Comparison of ENCODE assay signal across 10 cellular contexts in genomic region chr14:68392393-68393085, GRCh38.
A peak's percentile ranks its signal among the peaks of the same experiment; 100 is the strongest.
DNase-seq lines count a peak whose midpoint lies in the region; ATAC-seq, FAIRE-seq and TF ChIP-seq lines count a peak whose summit lies in the region.
"Had no signal": no experiment of that assay in that cellular context is flagged by ENCODE, and none has a peak within 500 bp of the region (broad histone marks: within the 10 kb centered on the region; RNA-seq: fewer than 3 reads in every experiment).

No MANE protein-coding gene starts in this region.

- peaks cover 3% of the 10 kb centered on the region for H3K27me3 Mint-ChIP-seq in astrocyte (ENCODE audit: low read depth, unreplicated experiment)

- H3K27ac ChIP-seq in KMS-11 (peak overlapping the region; percentile 18; the same call in 1 of the 2 replicates), astrocyte (ENCODE audit: low read depth, low read length) (no peak overlapping the region), liver (ENCODE audit: low read depth in 1 of 2, low read length in 2 of 2) (peak overlapping the region; percentile 69), spleen (peak overlapping the region in 6 of 8 donors; percentile 16 to 82 (median 58))

- H3K4me1 ChIP-seq in KMS-11 (ENCODE audit: low read depth, poor library complexity, severe bottlenecking) (peaks cover 36% of the 10 kb centered on the region), astrocyte (ENCODE audit: insufficient read depth, low read length) (peaks cover 42% of the 10 kb centered on the region), liver (ENCODE audit: control insufficient read depth in 4 of 4, insufficient read depth in 4 of 4, low read length in 3 of 4) (peaks cover 0 to 23% (median 12%) of the 10 kb centered on the region in 4 donors), spleen (peaks cover 11 to 65% (median 42%) of the 10 kb centered on the region in 6 donors)

- H3K27me3 ChIP-seq in KMS-11 (ENCODE audit: insufficient read depth, low read depth) = no peaks in the 10 kb centered on the region
- H3K27me3 ChIP-seq in astrocyte (ENCODE audit: insufficient read depth, low read length) = no peaks in the 10 kb centered on the region
- no peaks in the 10 kb centered on the region for H3K27me3 ChIP-seq in liver (ENCODE audit: control insufficient read depth in 4 of 4, insufficient read depth in 4 of 4, low read length in 3 of 4)
- no peaks in the 10 kb centered on the region for H3K27me3 ChIP-seq in spleen (replicated peaks in 1 of 7)

- peaks cover 23% of the 10 kb centered on the region for H3K4me1 Mint-ChIP-seq in astrocyte (ENCODE audit: low read depth, unreplicated experiment)

- peak; percentile 58 to 69 for TF ChIP-seq RAD21 in liver (IDR thresholded peaks at IDR 0.05)

- no peaks in the 10 kb centered on the region for H4K20me1 ChIP-seq in KMS-11 (ENCODE audit: insufficient read depth)
- no peaks in the 10 kb centered on the region for H4K20me1 ChIP-seq in astrocyte (ENCODE audit: insufficient read depth, low read length)

- H3K9ac ChIP-seq in KMS-11 = no peak overlapping the region; the same call in 1 of the 2 replicates
- no peak overlapping the region for H3K9ac ChIP-seq in astrocyte (ENCODE audit: low read length)
- H3K9ac ChIP-seq in liver (ENCODE audit: low read depth in 1 of 2, low read length in 2 of 2) = peak overlapping the region; percentile 52 to 91

- H2AFZ ChIP-seq in KMS-11 (ENCODE audit: low read depth) = peak overlapping the region; percentile 49
- H2AFZ ChIP-seq in astrocyte (ENCODE audit: low read depth, low read length) = peak overlapping the region; percentile 15

- H3K9me3 ChIP-seq in astrocyte (ENCODE audit: insufficient read depth, low read depth, low read length) (no peaks in the 10 kb centered on the region), liver (ENCODE audit: control insufficient read depth in 4 of 4, low read length in 3 of 4) (no peaks in the 10 kb centered on the region), spleen (no peaks in the 10 kb centered on the region)

- no peak overlapping the region for H3K4me3 Mint-ChIP-seq in astrocyte (ENCODE audit: unreplicated experiment)

- FAIRE-seq in astrocyte (lab: Jason Lieb, UNC) = no peak

- intact Hi-C loops in spleen (cut with DNase I; ENCODE audit: low total_unique reads) = no loop called here

- no peaks in the 10 kb centered on the region for H3K36me3 Mint-ChIP-seq in astrocyte (ENCODE audit: low read depth, unreplicated experiment)

- H3K36me3 ChIP-seq in KMS-11 (ENCODE audit: insufficient read depth) (no peaks in the 10 kb centered on the region), astrocyte (ENCODE audit: insufficient read depth, low read length) (no peaks in the 10 kb centered on the region), liver (ENCODE audit: control insufficient read depth in 4 of 4, insufficient read depth in 3 of 4, low read depth in 1 of 4, low read length in 3 of 4) (no peaks in the 10 kb centered on the region), spleen (no peaks in the 10 kb centered on the region)

- H3K4me3 ChIP-seq in KMS-11 (IDR thresholded peaks at IDR 0.05; ENCODE audit: insufficient read depth, low read depth, low read length) = no peak overlapping the region
- H3K4me3 ChIP-seq in astrocyte (ENCODE audit: insufficient read depth, low read depth, low read length) = no peak overlapping the region
- no peak overlapping the region for H3K4me3 ChIP-seq in liver (ENCODE audit: low read depth in 1 of 3, low read length in 3 of 3)
- no peak overlapping the region for H3K4me3 ChIP-seq in spleen

- 30% methylated on average over 7 of the region's 7 CpGs for WGBS in liver
- 43 to 57% (median 49%) methylated on average over 7 of the region's 7 CpGs for WGBS in spleen, 5 donors

- TF ChIP-seq POLR2A in spleen (IDR thresholded peaks at IDR 0.05) = no peak

- no peak for TF ChIP-seq CTCF in KMS-11 (conservative IDR thresholded peaks at IDR 0.05; ENCODE audit: low read depth, low read length)
- TF ChIP-seq CTCF in astrocyte (IDR thresholded peaks at IDR 0.05; ENCODE audit: insufficient read depth, low read depth, low read length) = no peak
- no peak for TF ChIP-seq CTCF in liver (IDR thresholded peaks at IDR 0.05; ENCODE audit: low read depth, low read length, missing input control)
- TF ChIP-seq CTCF in spleen (IDR thresholded peaks at IDR 0.05 in 8 of 11, conservative IDR thresholded peaks at IDR 0.05 in 3 of 11) = no peak

- no peaks in the 10 kb centered on the region for H3K9me3 Mint-ChIP-seq in astrocyte (ENCODE audit: unreplicated experiment)

- H3K4me2 ChIP-seq in KMS-11 (peak overlapping the region; percentile 38), astrocyte (ENCODE audit: low read length) (peak overlapping the region; percentile 23)

- no peaks in the 10 kb centered on the region for H3K79me2 ChIP-seq in KMS-11 (ENCODE audit: insufficient read depth, low read depth)
- H3K79me2 ChIP-seq in astrocyte (ENCODE audit: insufficient read depth, low read length) = no peaks in the 10 kb centered on the region

- ATAC-seq in GM19452 (IDR thresholded peaks at IDR 0.05; ENCODE audit: unreplicated experiment) (no peak), HG03108 (IDR thresholded peaks at IDR 0.05; ENCODE audit: unreplicated experiment) (no peak)

- peak overlapping the region; percentile 7 for H3K27ac Mint-ChIP-seq in astrocyte (ENCODE audit: unreplicated experiment)

- DNase-seq in astrocyte (ENCODE audit: low read depth) (no peak), spleen (peak; percentile 81), amniotic stem cell (lab: John Stamatoyannopoulos, UW) (no peak)
- no peak for DNase-seq in activated effector memory CD4-positive, alpha-beta T cell treated with anti-CD3 and anti-CD28 coated beads, Interleukin-2, amount 50 U/mL, for 16 hours
- DNase-seq: activated CD4-positive, alpha-beta T cell treated with anti-CD3 and anti-CD28 coated beads, Interleukin-2, amount 50 U/mL, for 1 hour; NCI-H446 treated with DMSO at 0.1 percent for 48 hours had no signal

TF ChIP-seq in liver, 16 proteins besides CTCF, POLR2A, EP300 and RAD21:
- TF ChIP-seq GABPA (IDR thresholded peaks at IDR 0.05 in 1 of 2, conservative IDR thresholded peaks at IDR 0.05 in 1 of 2) (no peak), ZBTB33 (IDR thresholded peaks at IDR 0.05) (peak; percentile 42), TAF1 (conservative IDR thresholded peaks at IDR 0.05) (peak; percentile 42), FOXA1 (IDR thresholded peaks at IDR 0.05) (no peak), REST (IDR thresholded peaks at IDR 0.05) (peak; percentile 56), JUND (IDR thresholded peaks at IDR 0.05) (no peak), YY1 (IDR thresholded peaks at IDR 0.05) (peak; percentile 70), HNF4G (IDR thresholded peaks at IDR 0.05) (no peak), EGR1 (IDR thresholded peaks at IDR 0.05; ENCODE audit: low read depth in 2 of 2) (no peak), RXRA (IDR thresholded peaks at IDR 0.05) (peak; percentile 72 to 82), NR2F2 (IDR thresholded peaks at IDR 0.05) (no peak), HNF4A (conservative IDR thresholded peaks at IDR 0.05) (peak in 1 of 2 donors; percentile 53), FOXA2 (IDR thresholded peaks at IDR 0.05) (no peak), MAX (IDR thresholded peaks at IDR 0.05) (peak; percentile 74), SP1 (IDR thresholded peaks at IDR 0.05) (peak; percentile 74), ATF3 (IDR thresholded peaks at IDR 0.05) (no peak)

Comparison
In these comparisons a context has a peak if more than half of its experiments do, and no peak if none do; other contexts are left out.
1. H3K9ac ChIP-seq: peak in liver (2 of 2); none in KMS-11 (single experiment) and astrocyte (single experiment).